ENCODE assay signal across 2 cellular contexts in genomic region chr2:133262888-133263287, GRCh38.
TF ChIP-seq lines count a peak whose summit lies in the region.

No MANE protein-coding gene starts in this region.

TF ChIP-seq in liver, 16 proteins besides CTCF, POLR2A, EP300 and RAD21:
- TF ChIP-seq HNF4G (IDR thresholded peaks at IDR 0.05): no peak

TF ChIP-seq in H1, 55 proteins besides CTCF, POLR2A, EP300 and RAD21:
- no peak for TF ChIP-seq HDAC2 (IDR thresholded peaks at IDR 0.05; ENCODE audit: borderline replicate concordance in 1 of 2, low read depth in 2 of 2, low read length in 2 of 2)
- no peak for TF ChIP-seq JUN (IDR thresholded peaks at IDR 0.05; ENCODE audit: low read depth, low read length)
- TF ChIP-seq TCF12 (IDR thresholded peaks at IDR 0.05; ENCODE audit: low read depth, low read length): no peak
- TF ChIP-seq CTBP2 (IDR thresholded peaks at IDR 0.05; ENCODE audit: borderline replicate concordance, insufficient read depth, insufficient read length, low read length): no peak
- no peak for TF ChIP-seq RBBP5 (IDR thresholded peaks at IDR 0.05; ENCODE audit: borderline replicate concordance, low read depth, low read length)
